10 cellular contexts compared by ENCODE assay signal in the genomic region with DNA sequence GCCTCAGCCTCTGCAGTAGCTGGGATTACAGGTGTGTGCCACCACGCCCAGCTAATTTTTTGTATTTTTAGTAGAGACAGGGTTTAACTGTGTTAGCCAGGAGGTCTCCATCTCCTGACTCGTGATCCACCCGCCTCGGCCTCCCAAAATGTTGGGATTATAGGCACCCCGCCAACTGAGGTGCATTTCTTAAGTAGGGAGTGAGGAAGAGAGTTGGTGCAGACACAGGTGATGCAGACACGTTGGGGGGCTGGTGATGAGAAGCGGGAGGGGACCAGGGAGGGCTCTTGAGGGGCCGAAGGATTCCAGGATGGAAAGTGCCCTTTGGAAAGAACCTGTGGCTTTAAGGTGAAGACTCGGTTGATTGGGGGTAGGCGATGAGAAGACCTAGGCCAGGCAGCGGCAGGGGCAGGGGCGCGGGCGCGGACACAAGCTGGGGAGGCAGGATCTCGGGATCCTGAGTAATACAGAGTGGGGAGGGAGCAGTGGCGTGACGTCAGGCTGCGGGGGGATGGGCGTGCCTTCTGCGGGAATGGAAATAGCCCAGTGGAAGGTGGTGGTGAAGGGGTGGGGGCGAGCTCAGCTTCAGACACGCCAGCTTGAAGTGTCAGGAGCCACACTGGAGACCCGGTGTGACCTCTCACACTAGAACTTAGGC. TPM values are rescaled to one million over a fixed set of nuclear protein-coding genes. Genes with fewer than 3 reads are reported as not detected.
DNase-seq lines count a peak whose midpoint lies in the region; ATAC-seq and TF ChIP-seq lines count a peak whose summit lies in the region.
"Had no signal": no experiment of that assay in that cellular context is flagged by ENCODE, and none has a peak within 500 bp of the region (broad histone marks: within the 10 kb centered on the region; RNA-seq: fewer than 3 reads in every experiment).

No MANE protein-coding gene starts in this region.

- H3K36me3 ChIP-seq in adipocyte (ENCODE audit: control insufficient read depth, insufficient read depth, low read length, severe bottlenecking) (no peaks in the 10 kb centered on the region), A673 (ENCODE audit: insufficient read depth, low read length, poor library complexity, severe bottlenecking) (no peaks in the 10 kb centered on the region)

- H3K27me3 ChIP-seq in adipocyte (replicated peaks; ENCODE audit: control insufficient read depth, insufficient read depth, low read length) = no peaks in the 10 kb centered on the region
- H3K27me3 ChIP-seq in A673 (replicated peaks; ENCODE audit: insufficient read depth, low read depth, low read length, poor library complexity) = no peaks in the 10 kb centered on the region

- H3K27ac ChIP-seq in A673 (ENCODE audit: low read depth, low read length, poor library complexity, severe bottlenecking) = no peak overlapping the region

- H3K9ac ChIP-seq in adipocyte (ENCODE audit: low read length) = peak overlapping the region; percentile 66

- POLR2A ChIA-PET in A673 (lab: Charles Lee; ENCODE audit: low non-redundant PET) = no interaction called here

- H3K4me1 ChIP-seq in adipocyte (ENCODE audit: control insufficient read depth, insufficient read depth, low read length) (peaks cover 31% of the 10 kb centered on the region), A673 (ENCODE audit: insufficient read depth, low read length, poor library complexity, severe bottlenecking) (peaks cover 15% of the 10 kb centered on the region)

- peak; percentile 85 for DNase-seq in Caki2 (ENCODE audit: low read depth)
- DNase-seq in adipocyte (ENCODE audit: low read depth) = peak; percentile 67
- peak; percentile 77 for DNase-seq in left ventricle myocardium superior
- peak; percentile 94 for DNase-seq in posterior vena cava (ENCODE audit: low spot score)
- no peak for DNase-seq in NCI-H1105 treated with DMSO at 0.1 percent for 48 hours (lab: John Stamatoyannopoulos, UW)
- no peak for DNase-seq in mucosa of gallbladder (ENCODE audit: low spot score)
- DNase-seq in NCI-H2029 (lab: John Stamatoyannopoulos, UW) = no peak
- DNase-seq in A673 (ENCODE audit: low spot score) = no peak
- DNase-seq: activated CD4-positive, alpha-beta T cell treated with anti-CD3 and anti-CD28 coated beads for 1 hour; Calu3 had no signal

- in situ Hi-C loops in Caki2 (cut with HindIII; ENCODE audit: low pct_unique_long_range_greater_than_20kb, low sequenced_read_pairs) = loop anchor here (25.0 kb wide), 1 partner anchor 474 kb away; a partner anchor contains a TSS

- intact Hi-C loops in left ventricle myocardium superior (cut with micrococcal nuclease) = no loop called here
- intact Hi-C loops in posterior vena cava (cut with DNase I) = no loop called here
- intact Hi-C loops in A673 (cut with micrococcal nuclease; ENCODE audit: unreplicated experiment) = no loop called here

- no TSS peak for BruUV-seq in A673 (replicated peaks; lab: Mats Ljungman, UMichigan)

- no peaks in the 10 kb centered on the region for H3K9me3 ChIP-seq in adipocyte (ENCODE audit: control insufficient read depth, low read length)
- H3K9me3 ChIP-seq in A673 (ENCODE audit: low read depth, low read length, poor library complexity, severe bottlenecking) = no peaks in the 10 kb centered on the region

- TF ChIP-seq CTCF in A673 (conservative IDR thresholded peaks at IDR 0.05; ENCODE audit: low read depth, low read length) = no peak

- ATAC-seq in left ventricle myocardium superior = no peak

- CTCF ChIA-PET in A673 (lab: Charles Lee) = interaction anchor here (0.6 to 1.0 kb wide), 2 partner anchors 10 kb away, joined by 3 to 6 read pairs; no protein-coding TSS in a partner anchor

- H3K4me3 ChIP-seq in adipocyte (ENCODE audit: low read length) (peak overlapping the region; percentile 52), A673 (ENCODE audit: low read depth, low read length, poor library complexity, severe bottlenecking) (no peak overlapping the region)

RNA-seq across cellular contexts. Expression of a gene that starts 2.5 kb away (rescaled TPM):
- 18.4 and 27.8 TPM in 2 replicates for total RNA-seq in Caki2 (2014; rRNA removed; shearing (Covaris generic); ENCODE audit: low replicate concordance)
- total RNA-seq in left ventricle myocardium superior = 150 TPM
- total RNA-seq in posterior vena cava = 100 to 1,000 TPM; 107 to 133 TPM
- 246 TPM for total RNA-seq in mucosa of gallbladder
- 231 and 252 TPM in 2 replicates for total RNA-seq in A673 (2021)

RNA-seq across cellular contexts. Expression of a gene that starts 8.9 kb away (rescaled TPM):
- 100 and 138 TPM in 2 replicates for total RNA-seq in Caki2 (2014; rRNA removed; shearing (Covaris generic); ENCODE audit: low replicate concordance)
- total RNA-seq in left ventricle myocardium superior (15.8 TPM), posterior vena cava (10 to 100 TPM; 25.5 to 34.3 TPM), mucosa of gallbladder (60.9 TPM), A673 (2021) (52.2 and 53.3 TPM in 2 replicates)

RNA-seq across cellular contexts. Expression of a gene that starts 20.0 kb away (rescaled TPM):
- not detected in 2 replicates for total RNA-seq in Caki2 (2014; rRNA removed; shearing (Covaris generic); ENCODE audit: low replicate concordance)
- total RNA-seq in left ventricle myocardium superior (not detected), posterior vena cava (not detected), mucosa of gallbladder (1.8 TPM), A673 (2021) (not detected in 2 replicates)

RNA-seq across cellular contexts. Expression of a gene that starts 26.6 kb away (rescaled TPM):
- 10.1 and 14.7 TPM in 2 replicates for total RNA-seq in Caki2 (2014; rRNA removed; shearing (Covaris generic); ENCODE audit: low replicate concordance)
- total RNA-seq in left ventricle myocardium superior = 43.1 TPM
- 10 to 100 TPM; 36.8 to 40.1 TPM for total RNA-seq in posterior vena cava
- total RNA-seq in mucosa of gallbladder = 72.0 TPM
- total RNA-seq in A673 (2021) = 31.6 and 37.9 TPM in 2 replicates

RNA-seq across cellular contexts. Expression of a gene that starts 36.3 kb away (rescaled TPM):
- total RNA-seq in Caki2 (2014; rRNA removed; shearing (Covaris generic); ENCODE audit: low replicate concordance) = 6.2 and 9.5 TPM in 2 replicates
- total RNA-seq in left ventricle myocardium superior = 15.4 TPM
- total RNA-seq in posterior vena cava = 10 to 100 TPM; 11.4 to 13.3 TPM
- total RNA-seq in mucosa of gallbladder = 20.6 TPM
- 24.2 and 27.1 TPM in 2 replicates for total RNA-seq in A673 (2021)

Comparison
In these comparisons a context has a peak if more than half of its experiments do, and no peak if none do; other contexts are left out.
1. DNase-seq: peak in Caki2 (single experiment), adipocyte (single experiment), left ventricle myocardium superior (single experiment) and posterior vena cava (single experiment); none in NCI-H1105 treated with DMSO at 0.1 percent for 48 hours (single experiment), mucosa of gallbladder (single experiment), NCI-H2029 (single experiment) and A673 (single experiment).